ENCODE assay signal across 8 cellular contexts in the genomic region with DNA sequence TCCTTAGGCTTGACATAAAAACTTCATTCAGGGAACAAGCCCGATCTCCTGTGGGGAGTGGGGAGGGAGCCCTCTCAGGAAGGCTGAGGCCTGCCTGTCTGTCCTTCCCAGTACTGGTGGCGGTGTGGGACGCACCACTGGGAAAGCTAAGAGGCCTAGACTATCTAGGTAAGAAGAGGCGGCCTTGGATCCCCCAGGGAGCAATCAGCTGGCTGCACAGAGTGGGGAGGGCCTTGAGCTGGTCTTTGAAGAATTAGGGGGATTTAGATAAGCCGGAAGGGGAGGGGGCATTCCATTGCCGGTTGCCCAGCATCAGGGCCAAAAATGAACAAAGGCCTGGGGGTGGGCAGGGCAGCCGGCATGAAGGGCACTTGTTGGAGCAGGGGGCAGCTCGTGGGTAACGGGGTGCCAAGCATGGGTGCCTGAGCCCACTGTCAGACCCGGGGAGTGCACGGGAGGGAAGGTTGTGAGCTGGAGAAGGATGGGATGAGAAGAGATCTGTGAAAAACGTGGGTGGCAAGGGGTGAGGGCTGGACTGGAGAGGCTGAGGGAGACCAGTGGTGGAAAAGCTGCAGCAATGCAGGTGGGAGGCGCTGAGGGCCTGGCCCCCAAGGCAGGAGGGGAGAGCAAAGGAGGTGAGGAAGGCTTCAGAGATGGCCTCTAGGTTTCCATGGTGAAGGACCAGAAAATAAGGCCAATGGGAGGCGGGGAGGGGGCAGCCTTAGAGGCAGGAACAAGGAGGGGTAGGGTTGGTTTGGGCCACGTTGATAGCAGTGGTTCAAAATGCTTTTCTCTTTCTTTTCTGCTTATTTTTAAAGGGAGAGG. TPM values are rescaled to one million over a fixed set of nuclear protein-coding genes. Genes with fewer than 3 reads are reported as not detected.
A peak's percentile ranks its signal among the peaks of the same experiment; 100 is the strongest.
DNase-seq lines count a peak whose midpoint lies in the region; ATAC-seq, FAIRE-seq and TF ChIP-seq lines count a peak whose summit lies in the region.

No MANE protein-coding gene starts in this region.

- H3K4me3 ChIP-seq in WERI-Rb-1 (ENCODE audit: low read depth, low read length) (no peak overlapping the region), prostate gland (no peak overlapping the region)

- FAIRE-seq in RCC 7860 (lab: Jason Lieb, UNC), result no peak

- H3K27ac ChIP-seq in WERI-Rb-1, result peak overlapping the region; percentile 29
- peak overlapping the region; percentile 80 to 85 for H3K27ac ChIP-seq in prostate gland

- ATAC-seq in Right ventricle myocardium superior (ENCODE audit: poor library complexity) (peak; percentile 7), GM19467 (IDR thresholded peaks at IDR 0.05; ENCODE audit: unreplicated experiment) (no peak)

- TF ChIP-seq CTCF in WERI-Rb-1 (IDR thresholded peaks at IDR 0.05; ENCODE audit: low read depth, low read length), result no peak
- TF ChIP-seq CTCF in prostate gland (IDR thresholded peaks at IDR 0.05), result no peak

- H3K27me3 ChIP-seq in WERI-Rb-1 (ENCODE audit: insufficient read depth, low read depth, severe bottlenecking) (no peaks in the 10 kb centered on the region), prostate gland (replicated peaks; ENCODE audit: insufficient read depth) (no peaks in the 10 kb centered on the region)

- DNase-seq in ELF-1 (ENCODE audit: low read depth, low spot score) (peak; percentile 61), WERI-Rb-1 (peak; percentile 94), Right ventricle myocardium superior (no peak), prostate gland (ENCODE audit: low spot score) (no peak), activated gamma-delta T cell treated with Interleukin-2 at 50 U/mL for 16 hours (no peak), GM19238 (ENCODE audit: insufficient read length, low spot score) (no peak), RCC 7860 (ENCODE audit: low spot score) (no peak)

- H3K9me3 ChIP-seq in WERI-Rb-1 (ENCODE audit: severe bottlenecking) (no peaks in the 10 kb centered on the region), prostate gland (no peaks in the 10 kb centered on the region)

- WGBS in prostate gland, result 42% methylated on average over 14 of the region's 15 CpGs

- intact Hi-C loops in Right ventricle myocardium superior (cut with DNase I), result loop anchor here (5.0 kb wide), 2 partner anchors 350 to 610 kb away; no protein-coding TSS in a partner anchor
- intact Hi-C loops in prostate gland (cut with DNase I), result loop anchor here (5.0 kb wide), 1 partner anchor 60 kb away; no protein-coding TSS in a partner anchor

- H3K36me3 ChIP-seq in WERI-Rb-1, result no peaks in the 10 kb centered on the region
- no peaks in the 10 kb centered on the region for H3K36me3 ChIP-seq in prostate gland

- H3K4me1 ChIP-seq in prostate gland (replicated peaks), result peaks cover 57% of the 10 kb centered on the region

- no peak for TF ChIP-seq POLR2A in prostate gland (IDR thresholded peaks at IDR 0.05)

RNA-seq across cellular contexts. Expression of gene KLF3, which starts 8.5 kb away (rescaled TPM):
- total RNA-seq in Right ventricle myocardium superior, result 16.5 TPM
- total RNA-seq in prostate gland, result 10 to 100 TPM; 47.7 to 55.4 TPM

Comparison
In these comparisons a context has a peak if more than half of its experiments do, and no peak if none do; other contexts are left out.
1. DNase-seq: peak in ELF-1 (single experiment) and WERI-Rb-1 (single experiment); none in Right ventricle myocardium superior (single experiment), prostate gland (single experiment), activated gamma-delta T cell treated with Interleukin-2 at 50 U/mL for 16 hours (single experiment), GM19238 (single experiment) and RCC 7860 (single experiment).